8 cellular contexts compared by ENCODE assay signal in genomic region chr6:155418017-155418749, GRCh38. TPM values are rescaled to one million over a fixed set of nuclear protein-coding genes. Genes with fewer than 3 reads are reported as not detected.
DNase-seq lines count a peak whose midpoint lies in the region; ATAC-seq, FAIRE-seq and TF ChIP-seq lines count a peak whose summit lies in the region.

No MANE protein-coding gene starts in this region.

- POLR2A ChIA-PET in naive thymus-derived CD4-positive, alpha-beta T cell (lab: Charles Lee): interaction anchor here (0.7 to 0.8 kb wide), 2 partner anchors 103 to 105 kb away, joined by 3 to 5 read pairs; no protein-coding TSS in a partner anchor

- peaks cover 22 to 50% (median 38%) of the 10 kb centered on the region in 7 donors for H3K4me1 Mint-ChIP-seq in naive thymus-derived CD4-positive, alpha-beta T cell

- intact Hi-C loops in naive thymus-derived CD4-positive, alpha-beta T cell (cut with micrococcal nuclease): loop anchor here (1.0 to 10.0 kb wide), 13 partner anchors 27 to 1603 kb away; partner anchors contain the start of genes TFB1M (in 2 of the 2), ARID1B (in 1 of the 2) and SCAF8 (in 1 of the 2)
- intact Hi-C loops in thyroid gland (cut with DNase I): no loop called here

- TF ChIP-seq POLR2A in thyroid gland (IDR thresholded peaks at IDR 0.05): no peak

- no peaks in the 10 kb centered on the region for H3K27me3 Mint-ChIP-seq in naive thymus-derived CD4-positive, alpha-beta T cell

- H3K36me3 ChIP-seq in brain microvascular endothelial cell (replicated peaks) (no peaks in the 10 kb centered on the region), thyroid gland (no peaks in the 10 kb centered on the region)
- no peaks in the 10 kb centered on the region for H3K36me3 ChIP-seq in naive thymus-derived CD4-positive, alpha-beta T cell (ENCODE audit: control insufficient read depth in 2 of 3, insufficient read depth in 3 of 3, low read length in 3 of 3)

- in situ Hi-C loops in brain microvascular endothelial cell (cut with HindIII; ENCODE audit: low pct_ligation_motif_present, low sequenced_read_pairs): no loop called here

- peak overlapping the region; percentile 77 to 89 (median 84) for H3K4me3 Mint-ChIP-seq in naive thymus-derived CD4-positive, alpha-beta T cell

- peaks cover 6 to 15% of the 10 kb centered on the region in 2 donors for H3K4me1 ChIP-seq in naive thymus-derived CD4-positive, alpha-beta T cell (ENCODE audit: control insufficient read depth in 2 of 2, insufficient read depth in 2 of 2, low read length in 2 of 2)
- H3K4me1 ChIP-seq in thyroid gland: no peaks in the 10 kb centered on the region

- DNase-seq in AG09319 (ENCODE audit: extremely low read depth, low read depth): peak; percentile 22
- DNase-seq in HTR-8/SVneo (ENCODE audit: insufficient read length, low spot score): peak; percentile 5
- peak; percentile 29 for DNase-seq in T1000 (lab: John Stamatoyannopoulos, UW)
- peak; percentile 61 for DNase-seq in brain microvascular endothelial cell
- DNase-seq in naive thymus-derived CD4-positive, alpha-beta T cell: peak; percentile 9 to 87 (median 68)
- peak; percentile 3 to 5 for DNase-seq in thyroid gland
- DNase-seq in NCI-H524 treated with DMSO at 0.1 percent for 48 hours (lab: John Stamatoyannopoulos, UW): no peak

- ATAC-seq in GM19452 (IDR thresholded peaks at IDR 0.05; ENCODE audit: unreplicated experiment): peak; percentile 64
- peak; percentile 89 for ATAC-seq in naive thymus-derived CD4-positive, alpha-beta T cell

- H3K9me3 ChIP-seq in naive thymus-derived CD4-positive, alpha-beta T cell (ENCODE audit: control insufficient read depth in 2 of 3, low read length in 3 of 3): no peaks in the 10 kb centered on the region
- no peaks in the 10 kb centered on the region for H3K9me3 ChIP-seq in thyroid gland

- CTCF ChIA-PET in naive thymus-derived CD4-positive, alpha-beta T cell (lab: Charles Lee): interaction anchor here (0.7 kb wide), 1 partner anchor 91 kb away, joined by 3 read pairs; no protein-coding TSS in a partner anchor

- TF ChIP-seq CTCF in AG09319 (IDR thresholded peaks at IDR 0.05; ENCODE audit: low read depth, low read length) (no peak), brain microvascular endothelial cell (IDR thresholded peaks at IDR 0.05; ENCODE audit: low read depth, low read length, missing control alignments) (no peak), thyroid gland (IDR thresholded peaks at IDR 0.05) (no peak)

- peak overlapping the region; percentile 26 for H3K4me3 ChIP-seq in brain microvascular endothelial cell (ENCODE audit: low read depth, low read length)
- H3K4me3 ChIP-seq in naive thymus-derived CD4-positive, alpha-beta T cell (ENCODE audit: low read length): peak overlapping the region; percentile 44
- no peak overlapping the region for H3K4me3 ChIP-seq in thyroid gland (replicated peaks in 1 of 3)

- H3K27me3 ChIP-seq in brain microvascular endothelial cell (replicated peaks) (no peaks in the 10 kb centered on the region), thyroid gland (no peaks in the 10 kb centered on the region)
- no peaks in the 10 kb centered on the region for H3K27me3 ChIP-seq in naive thymus-derived CD4-positive, alpha-beta T cell (ENCODE audit: control insufficient read depth in 2 of 2, insufficient read depth in 2 of 2, low read length in 2 of 2)

- peaks cover 0 to 5% (median 0%) of the 10 kb centered on the region in 5 donors for H3K36me3 Mint-ChIP-seq in naive thymus-derived CD4-positive, alpha-beta T cell

- peak overlapping the region; percentile 93 to 99 (median 97) for H3K27ac Mint-ChIP-seq in naive thymus-derived CD4-positive, alpha-beta T cell

- H3K27ac ChIP-seq in brain microvascular endothelial cell (peak overlapping the region; percentile 48), thyroid gland (no peak overlapping the region)
- peak overlapping the region; percentile 84 for H3K27ac ChIP-seq in naive thymus-derived CD4-positive, alpha-beta T cell (ENCODE audit: low read depth, low read length)

- 47 to 48% methylated on average over 9 of the region's 9 CpGs for WGBS in thyroid gland, 2 donors

- no peak for FAIRE-seq in HTR-8/SVneo (lab: Jason Lieb, UNC)

- H3K9me3 Mint-ChIP-seq in naive thymus-derived CD4-positive, alpha-beta T cell: no peaks in the 10 kb centered on the region

RNA-seq across cellular contexts. Expression of gene NOX3, which starts 37.5 kb away (rescaled TPM):
- not detected for total RNA-seq in naive thymus-derived CD4-positive, alpha-beta T cell
- not detected for polyA plus RNA-seq in naive thymus-derived CD4-positive, alpha-beta T cell
- total RNA-seq in thyroid gland: not detected

Comparison
In these comparisons a context has a peak if more than half of its experiments do, and no peak if none do; other contexts are left out.
1. H3K27ac ChIP-seq: peak in brain microvascular endothelial cell (single experiment) and naive thymus-derived CD4-positive, alpha-beta T cell (single experiment); none in thyroid gland (0 of 3).
2. H3K4me3 ChIP-seq: peak in brain microvascular endothelial cell (single experiment) and naive thymus-derived CD4-positive, alpha-beta T cell (single experiment); none in thyroid gland (0 of 3).